1 cellular context compared by ENCODE assay signal in the genomic region with DNA sequence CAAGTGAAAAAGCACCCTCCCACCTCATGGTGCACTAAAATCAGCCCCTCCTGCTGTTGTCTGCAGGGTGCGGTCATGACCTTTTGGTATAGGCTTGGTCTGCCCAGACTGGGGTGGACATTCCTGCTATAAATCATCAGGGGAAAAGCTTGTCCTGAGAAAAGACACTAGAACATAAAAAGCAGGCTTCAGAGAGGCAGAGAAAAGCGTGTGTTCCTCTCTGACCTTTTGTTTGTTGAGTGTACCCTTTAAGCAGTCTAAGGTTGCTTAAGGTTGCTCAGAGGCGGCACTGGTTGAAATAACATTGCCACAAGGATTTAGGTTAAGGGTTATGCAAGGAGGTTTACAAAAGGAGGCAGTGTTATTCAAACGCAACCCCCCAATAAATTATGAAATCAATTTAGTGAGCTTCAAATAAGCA.
TF ChIP-seq lines count a peak whose summit lies in the region.

No MANE protein-coding gene starts in this region.

TF ChIP-seq in WTC11, 78 proteins besides CTCF, POLR2A, EP300 and RAD21 (continued from another document):
- TF ChIP-seq, protein P1, sequence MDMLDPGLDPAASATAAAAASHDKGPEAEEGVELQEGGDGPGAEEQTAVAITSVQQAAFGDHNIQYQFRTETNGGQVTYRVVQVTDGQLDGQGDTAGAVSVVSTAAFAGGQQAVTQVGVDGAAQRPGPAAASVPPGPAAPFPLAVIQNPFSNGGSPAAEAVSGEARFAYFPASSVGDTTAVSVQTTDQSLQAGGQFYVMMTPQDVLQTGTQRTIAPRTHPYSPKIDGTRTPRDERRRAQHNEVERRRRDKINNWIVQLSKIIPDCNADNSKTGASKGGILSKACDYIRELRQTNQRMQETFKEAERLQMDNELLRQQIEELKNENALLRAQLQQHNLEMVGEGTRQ (CRISPR knock-in tag; IDR thresholded peaks at IDR 0.05) = no peak
